ENCODE assay signal across 14 cellular contexts in the genomic region with DNA sequence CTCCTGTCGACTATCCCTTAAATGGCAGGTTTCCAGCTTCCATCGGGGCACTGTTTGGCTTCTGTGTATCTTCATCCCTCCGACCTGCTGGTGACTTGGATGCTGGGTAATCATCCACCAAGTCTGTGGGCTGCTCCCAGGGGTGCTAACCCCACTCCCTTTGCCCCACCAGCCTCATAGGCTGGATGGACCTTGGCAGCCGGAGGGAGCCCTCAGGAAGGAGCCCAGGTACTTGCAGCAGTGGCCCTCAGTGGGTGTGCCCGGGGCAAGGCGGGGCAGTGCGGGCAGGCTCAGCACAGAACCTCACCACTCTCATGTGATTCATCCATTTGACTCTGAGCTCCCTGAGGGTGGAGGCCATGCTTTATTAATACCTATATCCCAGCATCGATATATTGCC. TPM values are rescaled to one million over a fixed set of nuclear protein-coding genes. Genes with fewer than 3 reads are reported as not detected.
DNase-seq lines count a peak whose midpoint lies in the region; ATAC-seq and TF ChIP-seq lines count a peak whose summit lies in the region.
"Had no signal": no experiment of that assay in that cellular context is flagged by ENCODE, and none has a peak within 500 bp of the region (broad histone marks: within the 10 kb centered on the region; RNA-seq: fewer than 3 reads in every experiment).

No MANE protein-coding gene starts in this region.

- TF ChIP-seq CTCF in mammary epithelial cell (conservative IDR thresholded peaks at IDR 0.05 in 1 of 2, IDR thresholded peaks at IDR 0.05 in 1 of 2; ENCODE audit: extremely low read depth in 1 of 2, insufficient read depth in 1 of 2, low read depth in 1 of 2, low read length in 2 of 2) (no peak), breast epithelium (IDR thresholded peaks at IDR 0.05) (no peak), osteocyte (IDR thresholded peaks at IDR 0.05) (no peak), ascending aorta (IDR thresholded peaks at IDR 0.05) (no peak)

- in situ Hi-C loops in mammary epithelial cell (cut with MboI; ENCODE audit: low sequenced_read_pairs in 2 of 2) = no loop called here

- H3K27me3 ChIP-seq in mammary epithelial cell (ENCODE audit: insufficient read depth, low read length) = no peaks in the 10 kb centered on the region
- H3K27me3 ChIP-seq in breast epithelium = no peaks in the 10 kb centered on the region
- H3K27me3 ChIP-seq in ascending aorta = no peaks in the 10 kb centered on the region
- H3K27me3 ChIP-seq: BLaER1 had no signal

- no peaks in the 10 kb centered on the region for H3K9me3 ChIP-seq in mammary epithelial cell (replicated peaks; ENCODE audit: insufficient read depth, low read length)
- no peaks in the 10 kb centered on the region for H3K9me3 ChIP-seq in breast epithelium
- H3K9me3 ChIP-seq in ascending aorta = no peaks in the 10 kb centered on the region
- H3K9me3 ChIP-seq: BLaER1, Caco-2 had no signal

- CTCF ChIA-PET in mammary epithelial cell (lab: Charles Lee; ENCODE audit: low non-redundant PET) = no interaction called here

- intact Hi-C loops in mammary epithelial cell (cut with micrococcal nuclease) (no loop called here), breast epithelium (cut with DNase I; ENCODE audit: low total_unique reads) (no loop called here), ascending aorta (cut with DNase I) (loop anchor here (5.0 kb wide), 1 partner anchor 257 kb away; no protein-coding TSS in a partner anchor)

- H3K4me2 ChIP-seq in mammary epithelial cell (ENCODE audit: insufficient read depth, low read depth, low read length) = no peak overlapping the region
- H3K4me2 ChIP-seq: BLaER1, GM23338 had no signal

- no TSS peak for BruUV-seq in mammary epithelial cell (replicated peaks; lab: Mats Ljungman, UMichigan)

- no peaks in the 10 kb centered on the region for H4K20me1 ChIP-seq in mammary epithelial cell (ENCODE audit: insufficient read depth, low read length)
- H4K20me1 ChIP-seq: BLaER1 had no signal

- H2AFZ ChIP-seq in mammary epithelial cell (ENCODE audit: low read depth, low read length) = no peak overlapping the region
- H2AFZ ChIP-seq: GM23338 had no signal

- H3K79me2 ChIP-seq in mammary epithelial cell (ENCODE audit: insufficient read depth, low read length) = no peaks in the 10 kb centered on the region

- H3K4me3 ChIP-seq in mammary epithelial cell (replicated peaks in 1 of 3; ENCODE audit: insufficient read depth in 1 of 3, low read depth in 2 of 3, low read length in 3 of 3) = no peak overlapping the region
- no peak overlapping the region for H3K4me3 ChIP-seq in breast epithelium
- H3K4me3 ChIP-seq in ascending aorta = no peak overlapping the region
- H3K4me3 ChIP-seq: BLaER1, GM12878, GM23338 had no signal

- no peak overlapping the region for H3K27ac ChIP-seq in mammary epithelial cell (ENCODE audit: insufficient read depth, low read depth, low read length)
- H3K27ac ChIP-seq in breast epithelium = no peak overlapping the region
- no peak overlapping the region for H3K27ac ChIP-seq in ascending aorta
- H3K27ac ChIP-seq: 22Rv1, BLaER1 had no signal

- H3K4me1 Mint-ChIP-seq in osteocyte (ENCODE audit: unreplicated experiment) = no peaks in the 10 kb centered on the region
- H3K4me1 Mint-ChIP-seq: CD8-positive, alpha-beta memory T cell had no signal

- peaks cover 49% of the 10 kb centered on the region for H3K27me3 Mint-ChIP-seq in osteocyte (ENCODE audit: unreplicated experiment)

- H3K9ac ChIP-seq in mammary epithelial cell (ENCODE audit: insufficient read depth, low read length) = no peak overlapping the region
- H3K9ac ChIP-seq: BLaER1 had no signal

- H3K36me3 ChIP-seq in mammary epithelial cell (ENCODE audit: insufficient read depth, low read length) = no peaks in the 10 kb centered on the region
- H3K36me3 ChIP-seq in breast epithelium = no peaks in the 10 kb centered on the region
- H3K36me3 ChIP-seq in ascending aorta = no peaks in the 10 kb centered on the region
- H3K36me3 ChIP-seq: BLaER1 had no signal

- dilution Hi-C loops in mammary epithelial cell (cut with HindIII; ENCODE audit: low sequenced_read_pairs) = no loop called here

- H3K27ac Mint-ChIP-seq in osteocyte (ENCODE audit: unreplicated experiment) = no peak overlapping the region
- H3K27ac Mint-ChIP-seq: GM23338 had no signal

- H3K36me3 Mint-ChIP-seq in osteocyte (ENCODE audit: unreplicated experiment) = no peaks in the 10 kb centered on the region
- H3K36me3 Mint-ChIP-seq: CD8-positive, alpha-beta memory T cell had no signal

- 71% methylated on average over 7 of the region's 8 CpGs for WGBS in mammary epithelial cell (ENCODE audit: low coverage, missing lambda C conversion rate)

- H3K4me1 ChIP-seq in mammary epithelial cell (ENCODE audit: insufficient read depth, low read length) (no peaks in the 10 kb centered on the region), breast epithelium (no peaks in the 10 kb centered on the region), ascending aorta (no peaks in the 10 kb centered on the region)

- ATAC-seq in esophagus mucosa = peak; percentile 22
- ATAC-seq: GM12878, GM23338 had no signal

- H3K9me3 Mint-ChIP-seq in osteocyte (ENCODE audit: unreplicated experiment) = no peaks in the 10 kb centered on the region
- H3K9me3 Mint-ChIP-seq: CD8-positive, alpha-beta memory T cell; GM23338 had no signal

- no peak for TF ChIP-seq POLR2A in breast epithelium (IDR thresholded peaks at IDR 0.05)

- no peak overlapping the region for H3K4me3 Mint-ChIP-seq in osteocyte (ENCODE audit: unreplicated experiment)
- H3K4me3 Mint-ChIP-seq: CD8-positive, alpha-beta memory T cell; GM23338 had no signal

- DNase-seq in mammary epithelial cell (peak; percentile 6), breast epithelium (ENCODE audit: low spot score in 2 of 2) (no peak), osteocyte (ENCODE audit: extremely low spot score, unreplicated experiment) (peak; percentile 74), HuH-7.5 (ENCODE audit: low spot score) (no peak), GF-D8 (lab: John Stamatoyannopoulos, UW) (no peak), ascending aorta (ENCODE audit: low spot score in 2 of 2) (no peak)
- DNase-seq: Caco-2; CD8-positive, alpha-beta memory T cell; H7 had no signal

RNA-seq across cellular contexts. Expression of a gene that starts 27.4 kb away (rescaled TPM):
- 10 to 100 TPM; 14.8 to 24.5 TPM for total RNA-seq in mammary epithelial cell
- 16.4 TPM for polyA plus RNA-seq in mammary epithelial cell
- 43.9 TPM for polyA minus RNA-seq in mammary epithelial cell
- total RNA-seq in breast epithelium = 10 to 100 TPM; 32.0 to 34.5 (median 32.1) TPM
- total RNA-seq in esophagus mucosa = 20.6 TPM
- total RNA-seq in osteocyte = 24.1 and 26.1 TPM in 2 replicates
- 22.4 TPM for total RNA-seq in ascending aorta

Comparison
In these comparisons a context has a peak if more than half of its experiments do, and no peak if none do; other contexts are left out.
1. DNase-seq: peak in mammary epithelial cell (single experiment) and osteocyte (single experiment); none in breast epithelium (0 of 2), HuH-7.5 (single experiment), GF-D8 (single experiment) and ascending aorta (0 of 2).